In the genomic region with DNA sequence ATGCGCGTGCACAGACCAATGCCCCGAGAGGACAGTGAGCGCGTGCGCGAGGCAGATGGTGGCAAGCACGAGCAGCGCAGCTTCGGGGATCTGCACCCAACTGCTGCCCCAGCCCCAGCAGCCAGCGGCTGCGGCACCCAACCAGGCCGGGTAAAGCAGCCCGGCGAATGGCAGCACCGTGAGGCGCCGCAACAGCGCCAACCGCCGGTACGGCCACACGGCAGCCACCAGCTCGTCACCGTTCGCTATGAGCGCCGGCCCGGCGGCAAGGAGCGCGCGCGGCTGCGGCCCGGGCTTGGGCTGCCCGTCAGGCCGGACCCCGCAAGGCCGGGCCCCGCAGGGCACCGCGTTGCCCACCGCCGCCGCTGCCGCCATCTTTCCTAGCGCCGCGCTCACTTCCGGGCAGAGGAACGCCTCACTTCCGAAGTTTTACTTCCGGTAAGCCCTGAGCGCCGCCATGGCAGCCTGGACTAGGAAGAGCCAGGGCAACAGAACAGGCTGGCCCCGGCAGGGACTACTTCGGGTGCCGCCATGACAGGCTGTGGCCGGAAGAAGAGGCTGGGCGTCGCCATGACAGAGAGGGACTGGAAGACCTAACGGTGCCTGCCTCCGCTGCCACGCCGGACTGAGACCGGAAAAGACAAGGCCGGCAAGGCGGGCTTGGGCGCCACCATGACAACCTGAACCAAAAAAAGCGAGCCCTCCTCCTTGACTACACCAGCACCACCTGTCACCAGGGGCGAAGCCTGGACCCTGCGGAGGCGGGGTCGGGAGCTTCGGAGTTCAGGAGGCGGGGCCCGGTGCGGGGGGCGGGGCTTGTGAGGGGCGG, we compare ENCODE assay signal across 8 cellular contexts. TPM values are rescaled to one million over a fixed set of nuclear protein-coding genes. Genes with fewer than 3 reads are reported as not detected.
DNase-seq lines count a peak whose midpoint lies in the region; ATAC-seq and TF ChIP-seq lines count a peak whose summit lies in the region.

A gene (minus strand): TSS at position 385 of the 829 bp plus-strand sequence. CDS start 10 bp downstream, at position 375.

- CTCF ChIA-PET in activated CD8-positive, alpha-beta memory T cell treated with anti-CD3 and anti-CD28 coated beads, Interleukin-2, amount 10 ng/mL, durations not matched to agents 7 days and 5 days (lab: Charles Lee): interaction anchor here (1.3 to 1.5 kb wide), 3 partner anchors 57 to 158 kb away, joined by 3 to 7 read pairs (median 5); a partner anchor contains a TSS

- H3K36me3 ChIP-seq in HUES48 (ENCODE audit: control insufficient read depth, insufficient read depth, low read length): peaks cover 25% of the 10 kb centered on the region
- peaks cover 31% of the 10 kb centered on the region for H3K36me3 ChIP-seq in NT2/D1 (ENCODE audit: insufficient read depth, insufficient read length, low read length)
- peaks cover 16% of the 10 kb centered on the region for H3K36me3 ChIP-seq in endodermal cell (ENCODE audit: control insufficient read depth, insufficient read depth, low read length)

- H3K27me3 Mint-ChIP-seq in activated CD8-positive, alpha-beta memory T cell treated with anti-CD3 and anti-CD28 coated beads, Interleukin-2, amount 10 ng/mL, durations not matched to agents 7 days and 5 days: no peaks in the 10 kb centered on the region
- no peaks in the 10 kb centered on the region for H3K27me3 Mint-ChIP-seq in endodermal cell (ENCODE audit: insufficient read depth)

- H3K9me3 Mint-ChIP-seq in activated CD8-positive, alpha-beta memory T cell treated with anti-CD3 and anti-CD28 coated beads, Interleukin-2, amount 10 ng/mL, durations not matched to agents 7 days and 5 days (ENCODE audit: low read depth): no peaks in the 10 kb centered on the region
- H3K9me3 Mint-ChIP-seq in endodermal cell: peaks cover 2% of the 10 kb centered on the region

- H3K4me3 ChIP-seq in HUES48 (ENCODE audit: low read depth, low read length) (peak within 1 kb of the TSS; percentile 95), NT2/D1 (ENCODE audit: insufficient read length, low read depth) (peak within 1 kb of the TSS; percentile 100), endodermal cell (ENCODE audit: low read length) (peak within 1 kb of the TSS; percentile 78)

- H3K4me1 ChIP-seq in HUES48 (ENCODE audit: control insufficient read depth, insufficient read depth, low read length) (peaks cover 12% of the 10 kb centered on the region), NT2/D1 (ENCODE audit: insufficient read depth, insufficient read length) (peaks cover 14% of the 10 kb centered on the region), endodermal cell (ENCODE audit: control insufficient read depth, insufficient read depth, low read length) (no peaks in the 10 kb centered on the region)

- H3K9ac ChIP-seq in HUES48 (ENCODE audit: low read depth, low read length) (peak within 1 kb of the TSS; percentile 90), NT2/D1 (ENCODE audit: insufficient read length, low read depth) (peak within 1 kb of the TSS; percentile 100), endodermal cell (ENCODE audit: extremely low read depth, low read length, poor library complexity, severe bottlenecking) (peak within 1 kb of the TSS; percentile 82)

- H3K4me1 Mint-ChIP-seq in activated CD8-positive, alpha-beta memory T cell treated with anti-CD3 and anti-CD28 coated beads, Interleukin-2, amount 10 ng/mL, durations not matched to agents 7 days and 5 days: peaks cover 46% of the 10 kb centered on the region
- H3K4me1 Mint-ChIP-seq in endodermal cell: peaks cover 24% of the 10 kb centered on the region

- H3K36me3 Mint-ChIP-seq in activated CD8-positive, alpha-beta memory T cell treated with anti-CD3 and anti-CD28 coated beads, Interleukin-2, amount 10 ng/mL, durations not matched to agents 7 days and 5 days: peaks cover 43% of the 10 kb centered on the region
- H3K36me3 Mint-ChIP-seq in endodermal cell (ENCODE audit: low read depth): peaks cover 20% of the 10 kb centered on the region

- H3K27me3 ChIP-seq in HUES48 (ENCODE audit: control insufficient read depth, insufficient read depth, low read length) (no peaks in the 10 kb centered on the region), NT2/D1 (ENCODE audit: insufficient read depth, insufficient read length) (no peaks in the 10 kb centered on the region), endodermal cell (ENCODE audit: control insufficient read depth, insufficient read depth, low read length, poor library complexity, severe bottlenecking) (no peaks in the 10 kb centered on the region)

- DNase-seq in D341Med (ENCODE audit: low spot score) (peak; percentile 94), NT2/D1 (ENCODE audit: low read depth, low spot score) (peak; percentile 87), endodermal cell (peak; percentile 98), mesenteric fat pad (ENCODE audit: low spot score) (peak; percentile 98)
- peak; percentile 98 for DNase-seq in activated CD8-positive, alpha-beta memory T cell treated with anti-CD3 and anti-CD28 coated beads, Interleukin-2, amount 10 ng/mL, durations not matched to agents 7 days and 5 days
- peak; percentile 75 for DNase-seq in stimulated activated CD8-positive, alpha-beta memory T cell treated with anti-CD3 and anti-CD28 coated beads, Interleukin-15, amount 100 ng/mL, for 24 hours (ENCODE audit: low read depth)

- WGBS in endodermal cell (ENCODE audit: insufficient coverage in 1 of 2, insufficient read length in 1 of 2), 2 experiments: 0% methylated on average over 20 to 81 of the region's 81 CpGs

- peak within 1 kb of the TSS; percentile 82 for H3K4me3 Mint-ChIP-seq in activated CD8-positive, alpha-beta memory T cell treated with anti-CD3 and anti-CD28 coated beads, Interleukin-2, amount 10 ng/mL, durations not matched to agents 7 days and 5 days
- peak within 1 kb of the TSS; percentile 87 for H3K4me3 Mint-ChIP-seq in endodermal cell

- H3K27ac ChIP-seq in HUES48 (ENCODE audit: low read depth, low read length): peak within 1 kb of the TSS; percentile 96
- H3K27ac ChIP-seq in endodermal cell (ENCODE audit: low read depth, low read length): peak within 1 kb of the TSS; percentile 90

- peak; percentile 69 for ATAC-seq in GM21390 (IDR thresholded peaks at IDR 0.05; ENCODE audit: unreplicated experiment)
- ATAC-seq in activated CD8-positive, alpha-beta memory T cell treated with anti-CD3 and anti-CD28 coated beads, Interleukin-2, amount 10 ng/mL, durations not matched to agents 7 days and 5 days: peak; percentile 74

- peak within 1 kb of the TSS; percentile 97 for H3K27ac Mint-ChIP-seq in activated CD8-positive, alpha-beta memory T cell treated with anti-CD3 and anti-CD28 coated beads, Interleukin-2, amount 10 ng/mL, durations not matched to agents 7 days and 5 days
- H3K27ac Mint-ChIP-seq in endodermal cell: peak within 1 kb of the TSS; percentile 95

- H3K9me3 ChIP-seq in HUES48 (ENCODE audit: control insufficient read depth, insufficient read depth, low read length) (no peaks in the 10 kb centered on the region), NT2/D1 (ENCODE audit: insufficient read depth, low read length) (no peaks in the 10 kb centered on the region), endodermal cell (ENCODE audit: control insufficient read depth, low read length) (no peaks in the 10 kb centered on the region)

- TF ChIP-seq CTCF in endodermal cell (conservative IDR thresholded peaks at IDR 0.05): peak; percentile 50

RNA-seq across cellular contexts. Expression of the gene that starts here (rescaled TPM):
- total RNA-seq in activated CD8-positive, alpha-beta memory T cell treated with anti-CD3 and anti-CD28 coated beads, Interleukin-2, amount 10 ng/mL, durations not matched to agents 7 days and 5 days: 100 to 1,000 TPM; 114 to 131 TPM
- 10 to 100 TPM; 77.0 to 79.8 TPM for total RNA-seq in endodermal cell
- polyA plus RNA-seq in endodermal cell (2013, experiment 1 of 2): 41.2 TPM
- polyA plus RNA-seq in endodermal cell (2013, experiment 2 of 2): 37.0 TPM
- 38.4 TPM for total RNA-seq in mesenteric fat pad

Comparison
In these comparisons a context has a peak if more than half of its experiments do, and no peak if none do; other contexts are left out.
1. Peak in every context shown above with its lines: DNase-seq, ATAC-seq, H3K4me3 ChIP-seq and H3K27ac ChIP-seq.